17 cellular contexts compared by ENCODE assay signal in genomic region chr1:19222573-19222972, GRCh38. TPM values are rescaled to one million over a fixed set of nuclear protein-coding genes. Genes with fewer than 3 reads are reported as not detected.
DNase-seq lines count a peak whose midpoint lies in the region; ATAC-seq and TF ChIP-seq lines count a peak whose summit lies in the region.
"Had no signal": no experiment of that assay in that cellular context is flagged by ENCODE, and none has a peak within 500 bp of the region (broad histone marks: within the 10 kb centered on the region; RNA-seq: fewer than 3 reads in every experiment).

No MANE protein-coding gene starts in this region.

- H3K27me3 ChIP-seq in gastrocnemius medialis: no peaks in the 10 kb centered on the region
- no peaks in the 10 kb centered on the region for H3K27me3 ChIP-seq in effector memory CD4-positive, alpha-beta T cell (replicated peaks; ENCODE audit: control insufficient read depth, insufficient read depth, low read length, poor library complexity, severe bottlenecking)
- H3K27me3 ChIP-seq: BLaER1 had no signal

- no peak for TF ChIP-seq CTCF in endothelial cell (IDR thresholded peaks at IDR 0.05; ENCODE audit: unreplicated experiment)
- TF ChIP-seq CTCF in gastrocnemius medialis (IDR thresholded peaks at IDR 0.05 in 4 of 5, conservative IDR thresholded peaks at IDR 0.05 in 1 of 5): no peak

- H3K4me1 Mint-ChIP-seq in activated T-cell treated with anti-CD3 and anti-CD28 coated beads, Interleukin-2, amount 50 U/mL, for 24 hours (ENCODE audit: low read depth): peaks cover 18% of the 10 kb centered on the region
- peaks cover 5% of the 10 kb centered on the region for H3K4me1 Mint-ChIP-seq in activated T-cell treated with anti-CD3 and anti-CD28 coated beads, Interleukin-2, amount 50 U/mL, for 4 hours (ENCODE audit: low read depth)
- no peaks in the 10 kb centered on the region for H3K4me1 Mint-ChIP-seq in endothelial cell (ENCODE audit: unreplicated experiment)
- H3K4me1 Mint-ChIP-seq: H9 had no signal

- H3K27ac ChIP-seq in gastrocnemius medialis: peak overlapping the region; percentile 32 to 73 (median 52)
- H3K27ac ChIP-seq in effector memory CD4-positive, alpha-beta T cell (ENCODE audit: insufficient read depth, low read length, poor library complexity, severe bottlenecking): no peak overlapping the region
- H3K27ac ChIP-seq: 22Rv1, A549, BLaER1 had no signal

- H3K9me3 Mint-ChIP-seq in activated T-cell treated with anti-CD3 and anti-CD28 coated beads, Interleukin-2, amount 50 U/mL, for 24 hours: no peaks in the 10 kb centered on the region
- no peaks in the 10 kb centered on the region for H3K9me3 Mint-ChIP-seq in activated T-cell treated with anti-CD3 and anti-CD28 coated beads, Interleukin-2, amount 50 U/mL, for 4 hours
- H3K9me3 Mint-ChIP-seq in endothelial cell (ENCODE audit: unreplicated experiment): no peaks in the 10 kb centered on the region
- H3K9me3 Mint-ChIP-seq: CD14-positive monocyte; CD8-positive, alpha-beta T cell; H9 had no signal

- H3K36me3 Mint-ChIP-seq in activated T-cell treated with anti-CD3 and anti-CD28 coated beads, Interleukin-2, amount 50 U/mL, for 24 hours (ENCODE audit: low read depth): peaks cover 96% of the 10 kb centered on the region
- peaks cover 62% of the 10 kb centered on the region for H3K36me3 Mint-ChIP-seq in activated T-cell treated with anti-CD3 and anti-CD28 coated beads, Interleukin-2, amount 50 U/mL, for 4 hours (ENCODE audit: insufficient read depth)
- H3K36me3 Mint-ChIP-seq in endothelial cell (ENCODE audit: low read depth, unreplicated experiment): peaks cover 39% of the 10 kb centered on the region

- H3K4me1 ChIP-seq in gastrocnemius medialis: peaks cover 46 to 55% of the 10 kb centered on the region in 2 donors
- no peaks in the 10 kb centered on the region for H3K4me1 ChIP-seq in effector memory CD4-positive, alpha-beta T cell (ENCODE audit: control insufficient read depth, insufficient read depth, low read length, poor library complexity, severe bottlenecking)
- H3K4me1 ChIP-seq: A549 had no signal

- H3K4me3 ChIP-seq in gastrocnemius medialis: no peak overlapping the region
- no peak overlapping the region for H3K4me3 ChIP-seq in effector memory CD4-positive, alpha-beta T cell (ENCODE audit: insufficient read depth, low read depth, low read length, poor library complexity, severe bottlenecking)
- H3K4me3 ChIP-seq: A549, BLaER1 had no signal

- TF ChIP-seq POLR2A in gastrocnemius medialis (IDR thresholded peaks at IDR 0.05): no peak

- H3K27me3 Mint-ChIP-seq in activated T-cell treated with anti-CD3 and anti-CD28 coated beads, Interleukin-2, amount 50 U/mL, for 24 hours: no peaks in the 10 kb centered on the region
- H3K27me3 Mint-ChIP-seq in activated T-cell treated with anti-CD3 and anti-CD28 coated beads, Interleukin-2, amount 50 U/mL, for 4 hours (ENCODE audit: low read depth): no peaks in the 10 kb centered on the region
- peaks cover 5% of the 10 kb centered on the region for H3K27me3 Mint-ChIP-seq in endothelial cell (ENCODE audit: unreplicated experiment)

- peak overlapping the region; percentile 66 for H3K27ac Mint-ChIP-seq in activated T-cell treated with anti-CD3 and anti-CD28 coated beads, Interleukin-2, amount 50 U/mL, for 24 hours
- peak overlapping the region; percentile 8 for H3K27ac Mint-ChIP-seq in endothelial cell (ENCODE audit: unreplicated experiment)

- H3K4me3 Mint-ChIP-seq in activated T-cell treated with anti-CD3 and anti-CD28 coated beads, Interleukin-2, amount 50 U/mL, for 24 hours: no peak overlapping the region
- no peak overlapping the region for H3K4me3 Mint-ChIP-seq in activated T-cell treated with anti-CD3 and anti-CD28 coated beads, Interleukin-2, amount 50 U/mL, for 4 hours
- no peak overlapping the region for H3K4me3 Mint-ChIP-seq in endothelial cell (ENCODE audit: unreplicated experiment)
- H3K4me3 Mint-ChIP-seq: CD14-positive monocyte; CD8-positive, alpha-beta T cell; H9 had no signal

- in situ Hi-C loops in gastrocnemius medialis (cut with MboI; ENCODE audit: low sequenced_read_pairs in 4 of 4): no loop called here

- DNase-seq in activated T-cell treated with anti-CD3 and anti-CD28 coated beads, Interleukin-2, amount 50 U/mL, for 24 hours: no peak
- no peak for DNase-seq in activated T-cell treated with anti-CD3 and anti-CD28 coated beads, Interleukin-2, amount 50 U/mL, for 4 hours
- DNase-seq in endothelial cell (ENCODE audit: low spot score) (no peak), gastrocnemius medialis (no peak)
- DNase-seq in effector memory CD4-positive, alpha-beta T cell: no peak
- no peak for DNase-seq in stimulated activated naive CD8-positive, alpha-beta T cell treated with anti-CD3 and anti-CD28 coated beads, Interleukin-15, Interleukin-2, amounts not matched to agents 100 U/mL and 50 U/mL, for 24 hours
- DNase-seq in activated CD4-positive, alpha-beta T cell treated with anti-CD3 and anti-CD28 coated beads, Interleukin-2, amount 50 U/mL, for 1 hour: no peak
- DNase-seq: Calu3; CD8-positive, alpha-beta T cell; DMS79 treated with DMSO at 0.1 percent for 48 hours; GF-D8; GOT3; H9 had no signal

- intact Hi-C loops in gastrocnemius medialis (cut with DNase I; ENCODE audit: low total_unique reads): no loop called here

- ATAC-seq in activated T-cell treated with anti-CD3 and anti-CD28 coated beads, Interleukin-2, amount 50 U/mL, for 4 hours: no peak
- ATAC-seq in gastrocnemius medialis: no peak
- no peak for ATAC-seq in stimulated activated naive CD8-positive, alpha-beta T cell treated with anti-CD3 and anti-CD28 coated beads, Interleukin-15, Interleukin-2, amounts not matched to agents 100 U/mL and 50 U/mL, for 24 hours
- ATAC-seq: A549; CD8-positive, alpha-beta T cell had no signal

- H3K36me3 ChIP-seq in gastrocnemius medialis: peaks cover 0 to 62% of the 10 kb centered on the region in 2 donors
- H3K36me3 ChIP-seq in effector memory CD4-positive, alpha-beta T cell (ENCODE audit: control insufficient read depth, insufficient read depth, low read length): peaks cover 85% of the 10 kb centered on the region

- H3K9me3 ChIP-seq in gastrocnemius medialis: no peaks in the 10 kb centered on the region
- no peaks in the 10 kb centered on the region for H3K9me3 ChIP-seq in effector memory CD4-positive, alpha-beta T cell (ENCODE audit: control insufficient read depth, low read length)
- H3K9me3 ChIP-seq: A549, BLaER1 had no signal

RNA-seq across cellular contexts. Expression of gene UBR4, which starts 12.5 kb away (rescaled TPM):
- total RNA-seq in activated T-cell treated with anti-CD3 and anti-CD28 coated beads, Interleukin-2, amount 50 U/mL, for 4 hours: 100 to 1,000 TPM; 102 to 123 (median 108) TPM
- total RNA-seq in endothelial cell (ENCODE audit: unreplicated experiment) (223 TPM), gastrocnemius medialis (100 to 1,000 TPM; 156 to 293 (median 197) TPM)

RNA-seq across cellular contexts. Expression of gene EMC1, which starts 28.8 kb away (rescaled TPM):
- 10 to 100 TPM; 74.8 to 79.6 (median 77.0) TPM for total RNA-seq in activated T-cell treated with anti-CD3 and anti-CD28 coated beads, Interleukin-2, amount 50 U/mL, for 4 hours
- 50.5 TPM for total RNA-seq in endothelial cell (ENCODE audit: unreplicated experiment)
- total RNA-seq in gastrocnemius medialis: 10 to 100 TPM; 24.7 to 49.7 (median 43.0) TPM

RNA-seq across cellular contexts. Expression of gene MRTO4, which starts 29.0 kb away (rescaled TPM):
- 100 to 1,000 TPM; 199 to 231 (median 207) TPM for total RNA-seq in activated T-cell treated with anti-CD3 and anti-CD28 coated beads, Interleukin-2, amount 50 U/mL, for 4 hours
- 22.4 TPM for total RNA-seq in endothelial cell (ENCODE audit: unreplicated experiment)
- 10 to 100 TPM; 19.2 to 28.8 (median 26.7) TPM for total RNA-seq in gastrocnemius medialis
